Comparison of ENCODE assay signal across 8 cellular contexts in the genomic region with DNA sequence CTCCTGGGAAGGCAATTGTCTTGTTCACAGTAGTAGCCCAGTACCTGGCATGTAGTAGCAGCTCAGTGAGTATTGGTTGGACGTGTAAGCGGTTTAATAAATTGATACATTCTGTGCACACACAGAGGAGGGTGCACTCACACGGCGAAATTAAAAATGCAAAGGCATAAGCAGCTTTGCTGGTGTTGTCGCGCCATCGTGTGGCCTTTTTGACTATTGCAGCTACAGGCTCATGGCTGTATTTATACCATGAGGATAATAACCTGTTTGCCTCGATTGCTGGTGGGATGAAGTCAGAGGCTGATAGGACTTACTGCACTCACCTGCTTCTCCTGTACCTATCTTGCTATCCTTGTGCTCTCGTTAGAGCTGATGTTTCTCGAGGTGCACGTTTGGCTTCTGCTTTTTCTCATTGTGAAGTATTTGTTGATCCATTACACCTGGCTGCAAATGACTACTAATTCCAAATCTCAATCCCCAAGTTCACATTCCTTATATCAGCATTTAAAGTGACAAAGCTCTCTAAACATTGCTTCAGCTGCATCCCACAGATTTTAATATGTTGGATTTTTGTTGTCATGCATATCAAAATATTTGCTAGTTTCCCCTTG.
DNase-seq lines count a peak whose midpoint lies in the region; ATAC-seq and TF ChIP-seq lines count a peak whose summit lies in the region.

No MANE protein-coding gene starts in this region.

- H3K27me3 ChIP-seq in DOHH2 (ENCODE audit: control insufficient read depth, low read length) (peaks cover 17% of the 10 kb centered on the region), RWPE2 (ENCODE audit: insufficient read depth, poor library complexity, severe bottlenecking) (peaks cover 11% of the 10 kb centered on the region), psoas muscle (ENCODE audit: insufficient read depth in 3 of 3, low read length in 2 of 3) (no peaks in the 10 kb centered on the region)

- no peaks in the 10 kb centered on the region for H3F3A ChIP-seq in DOHH2 (ENCODE audit: control insufficient read depth, insufficient read depth)

- no peaks in the 10 kb centered on the region for H4K20me1 ChIP-seq in DOHH2 (ENCODE audit: control insufficient read depth, insufficient read depth, low read depth, low read length)

- no peak overlapping the region for H3K4me2 ChIP-seq in DOHH2 (ENCODE audit: low read length)

- 1 to 3% (median 2%) methylated on average over 11 of the region's 11 CpGs for WGBS in psoas muscle, 3 donors

- H3K36me3 ChIP-seq in DOHH2 (ENCODE audit: control insufficient read depth, low read length) (no peaks in the 10 kb centered on the region), RWPE2 (ENCODE audit: low read depth) (no peaks in the 10 kb centered on the region), psoas muscle (ENCODE audit: insufficient read depth in 1 of 2, low read depth in 1 of 2) (no peaks in the 10 kb centered on the region)

- H3K27ac ChIP-seq in DOHH2 (ENCODE audit: low read depth, low read length) (no peak overlapping the region), RWPE2 (ENCODE audit: poor library complexity, severe bottlenecking) (no peak overlapping the region), psoas muscle (no peak overlapping the region)

- TF ChIP-seq CTCF in DOHH2 (IDR thresholded peaks at IDR 0.05; ENCODE audit: low read depth, low read length, poor library complexity, severe bottlenecking) = peak; percentile 98
- TF ChIP-seq CTCF in LNCAP (IDR thresholded peaks at IDR 0.05) = peak; percentile 94
- peak; percentile 83 for TF ChIP-seq CTCF in RWPE2 (IDR thresholded peaks at IDR 0.05; ENCODE audit: poor library complexity, severe bottlenecking)
- peak; percentile 67 for TF ChIP-seq CTCF in psoas muscle (IDR thresholded peaks at IDR 0.05)

- no peaks in the 10 kb centered on the region for H3K9me2 ChIP-seq in DOHH2 (replicated peaks; ENCODE audit: control insufficient read depth, low read length)

- H3K4me1 ChIP-seq in DOHH2 (ENCODE audit: control insufficient read depth, low read length) = peaks cover 3% of the 10 kb centered on the region; the same call in 1 of the 2 replicates
- H3K4me1 ChIP-seq in RWPE2 (ENCODE audit: insufficient read depth, poor library complexity, severe bottlenecking) = no peaks in the 10 kb centered on the region
- no peaks in the 10 kb centered on the region for H3K4me1 ChIP-seq in psoas muscle

- no peak for DNase-seq in RWPE2 (ENCODE audit: low spot score)
- peak; percentile 63 for DNase-seq in activated naive CD4-positive, alpha-beta T cell treated with anti-CD3 and anti-CD28 coated beads, Interleukin-2, amount 50 U/mL, for 16 hours
- DNase-seq in head of caudate nucleus = peak; percentile 56 to 94 (median 86)
- peak; percentile 68 to 69 for DNase-seq in psoas muscle
- no peak for DNase-seq in posterior vena cava (ENCODE audit: low spot score)

- peak; percentile 67 for ATAC-seq in GM21717 (IDR thresholded peaks at IDR 0.05; ENCODE audit: unreplicated experiment)
- ATAC-seq in RWPE2 (ENCODE audit: low read depth) = peak; percentile 72
- peak in 3 of 4 donors; percentile 24 to 49 (median 40) for ATAC-seq in psoas muscle

- peaks cover 10% of the 10 kb centered on the region for H3K9me3 ChIP-seq in DOHH2 (ENCODE audit: control insufficient read depth, insufficient read depth, low read length)
- H3K9me3 ChIP-seq in RWPE2 (ENCODE audit: severe bottlenecking) = no peaks in the 10 kb centered on the region
- H3K9me3 ChIP-seq in psoas muscle = peaks cover 3% of the 10 kb centered on the region

- H3K4me3 ChIP-seq in DOHH2 (ENCODE audit: low read length) (no peak overlapping the region), RWPE2 (ENCODE audit: severe bottlenecking) (no peak overlapping the region), psoas muscle (no peak overlapping the region)

- H3K79me2 ChIP-seq in DOHH2 (ENCODE audit: control insufficient read depth, low read length) = no peaks in the 10 kb centered on the region

- intact Hi-C loops in head of caudate nucleus (cut with DNase I) (loop anchor here (5.0 kb wide), 1 partner anchor 219 kb away; no protein-coding TSS in a partner anchor), psoas muscle (cut with DNase I) (loop anchor here in 1 of 2 donors (10.0 kb wide), 1 partner anchor 671 kb away; no protein-coding TSS in a partner anchor), posterior vena cava (cut with DNase I) (loop anchor here in 1 of 2 donors (5.0 kb wide), 1 partner anchor 224 kb away; no protein-coding TSS in a partner anchor)

Comparison
In these comparisons a context has a peak if more than half of its experiments do, and no peak if none do; other contexts are left out.
1. DNase-seq: peak in activated naive CD4-positive, alpha-beta T cell treated with anti-CD3 and anti-CD28 coated beads, Interleukin-2, amount 50 U/mL, for 16 hours (single experiment), head of caudate nucleus (42 of 42) and psoas muscle (2 of 2); none in RWPE2 (single experiment) and posterior vena cava (single experiment).
2. Peak in every context shown above with its lines, with median percentiles within 50 percentile points of each other: CTCF ChIP-seq and ATAC-seq.